ENCODE assay signal across 5 cellular contexts in genomic region chr6:99852031-99852430, GRCh38.
"Had no signal": no experiment of that assay in that cellular context is flagged by ENCODE, and none has a peak within 500 bp of the region (broad histone marks: within the 10 kb centered on the region; RNA-seq: fewer than 3 reads in every experiment).

No MANE protein-coding gene starts in this region.

- H3K27ac Mint-ChIP-seq: IgD-negative memory B cell had no signal

- H3K4me3 ChIP-seq: K562 had no signal

- H3K27ac ChIP-seq: HL-60 had no signal

- H3K36me3 Mint-ChIP-seq: IgD-negative memory B cell had no signal

- H3K4me1 Mint-ChIP-seq: IgD-negative memory B cell had no signal

- H3K4me3 Mint-ChIP-seq: IgD-negative memory B cell had no signal

- DNase-seq: IMR-90, KBM-7 had no signal
